ENCODE assay signal across 11 cellular contexts in the genomic region with DNA sequence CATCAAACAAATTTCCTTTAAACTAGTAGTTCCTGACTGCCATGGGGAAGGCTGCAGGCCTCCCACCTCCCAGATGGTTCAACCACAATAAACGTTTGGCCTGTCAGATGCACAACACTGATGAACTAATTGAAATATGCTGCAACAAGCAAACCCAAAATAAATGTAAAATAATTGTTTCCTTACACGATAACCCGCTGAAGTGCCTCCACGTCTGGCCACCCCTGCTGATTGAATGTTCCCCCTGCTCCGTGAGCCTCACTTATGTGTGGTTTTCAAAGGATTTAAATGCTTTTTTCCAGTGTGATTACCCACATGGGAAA. TPM values are rescaled to one million over a fixed set of nuclear protein-coding genes. Genes with fewer than 3 reads are reported as not detected.
DNase-seq lines count a peak whose midpoint lies in the region; ATAC-seq, FAIRE-seq and TF ChIP-seq lines count a peak whose summit lies in the region.
"Had no signal": no experiment of that assay in that cellular context is flagged by ENCODE, and none has a peak within 500 bp of the region (broad histone marks: within the 10 kb centered on the region; RNA-seq: fewer than 3 reads in every experiment).

No MANE protein-coding gene starts in this region.

- H3K36me3 ChIP-seq in heart right ventricle, result peaks cover 0 to 9% (median 0%) of the 10 kb centered on the region in 9 donors
- no peaks in the 10 kb centered on the region for H3K36me3 ChIP-seq in colonic mucosa
- no peaks in the 10 kb centered on the region for H3K36me3 ChIP-seq in upper lobe of left lung

- DNase-seq in heart right ventricle, result no peak
- no peak for DNase-seq in cardiac septum (ENCODE audit: low spot score)
- no peak for DNase-seq in colonic mucosa
- no peak for DNase-seq in naive B cell
- no peak for DNase-seq in upper lobe of left lung
- no peak for DNase-seq in RCC 7860 (ENCODE audit: low spot score)
- DNase-seq: activated CD4-positive, alpha-beta T cell treated with anti-CD3 and anti-CD28 coated beads for 36 hours; NCI-H1694 had no signal

- peak overlapping the region in 1 of 2 donors; percentile 82 for H3K9ac ChIP-seq in colonic mucosa (ENCODE audit: low read depth in 2 of 2, low read length in 2 of 2)

- H3K4me3 ChIP-seq in heart right ventricle, result no peak overlapping the region
- no peak overlapping the region for H3K4me3 ChIP-seq in colonic mucosa
- no peak overlapping the region for H3K4me3 ChIP-seq in upper lobe of left lung

- H3K36me3 Mint-ChIP-seq in naive B cell, result no peaks in the 10 kb centered on the region

- TF ChIP-seq POLR2A in upper lobe of left lung (IDR thresholded peaks at IDR 0.05), result no peak

- WGBS in heart right ventricle, 2 donors, result 72 to 80% methylated on average over 5 of the region's 5 CpGs
- 40 to 62% methylated on average over 5 of the region's 5 CpGs for whole genome bisulfite sequencing in upper lobe of left lung, 2 donors

- ATAC-seq in heart right ventricle, result no peak
- ATAC-seq in naive B cell (ENCODE audit: low read depth in 2 of 2), result no peak
- no peak for ATAC-seq in upper lobe of left lung (ENCODE audit: low FRiP score in 2 of 2)
- no peak for ATAC-seq in GM19023 (IDR thresholded peaks at IDR 0.05; ENCODE audit: unreplicated experiment)
- no peak for ATAC-seq in GM21367 (IDR thresholded peaks at IDR 0.05; ENCODE audit: unreplicated experiment)

- TF ChIP-seq CTCF in heart right ventricle (IDR thresholded peaks at IDR 0.05) (no peak), colonic mucosa (IDR thresholded peaks at IDR 0.05) (no peak), upper lobe of left lung (IDR thresholded peaks at IDR 0.05) (no peak)

- H3K27ac ChIP-seq in heart right ventricle, result peak overlapping the region in 8 of 10 donors; percentile 67 to 89 (median 82)
- H3K27ac ChIP-seq in colonic mucosa, result peak overlapping the region; percentile 94
- H3K27ac ChIP-seq in upper lobe of left lung, result peak overlapping the region; percentile 73 to 89 (median 83)

- no peak for FAIRE-seq in RCC 7860 (lab: Jason Lieb, UNC)
- FAIRE-seq: urothelium cell line had no signal

- no peak for TF ChIP-seq EP300 in upper lobe of left lung (IDR thresholded peaks at IDR 0.05)

- no peaks in the 10 kb centered on the region for H3K27me3 ChIP-seq in heart right ventricle
- H3K27me3 ChIP-seq in colonic mucosa, result no peaks in the 10 kb centered on the region
- H3K27me3 ChIP-seq in upper lobe of left lung, result no peaks in the 10 kb centered on the region

- H3K27ac Mint-ChIP-seq in naive B cell, result peak overlapping the region in 5 of 6 donors; percentile 37 to 96 (median 88)
- H3K27ac Mint-ChIP-seq: activated CD4-positive, alpha-beta T cell treated with anti-CD3 and anti-CD28 coated beads for 36 hours had no signal

- peak overlapping the region in 6 of 8 donors; percentile 20 to 83 (median 73) for H3K4me3 Mint-ChIP-seq in naive B cell
- H3K4me3 Mint-ChIP-seq: activated CD4-positive, alpha-beta T cell treated with anti-CD3 and anti-CD28 coated beads for 36 hours had no signal

- H3K9me3 Mint-ChIP-seq in naive B cell, result no peaks in the 10 kb centered on the region

- H3K4me1 ChIP-seq in heart right ventricle (peaks cover 25 to 54% (median 46%) of the 10 kb centered on the region in 9 donors), colonic mucosa (peaks cover 21% of the 10 kb centered on the region), upper lobe of left lung (peaks cover 41 to 46% (median 43%) of the 10 kb centered on the region in 4 donors)

- intact Hi-C loops in heart right ventricle (cut with DNase I), result loop anchor here in 7 of 10 donors (5.0 to 10.0 kb wide), 5 partner anchors 35 to 158 kb away; a partner anchor contains a TSS
- intact Hi-C loops in cardiac septum (cut with DNase I), result loop anchor here (5.0 kb wide), 1 partner anchor 35 kb away; no protein-coding TSS in a partner anchor
- intact Hi-C loops in colonic mucosa (cut with DNase I), result loop anchor here (10.0 kb wide), 1 partner anchor 168 kb away; a partner anchor contains a TSS

- H3K9me3 ChIP-seq in heart right ventricle (no peaks in the 10 kb centered on the region), colonic mucosa (no peaks in the 10 kb centered on the region), upper lobe of left lung (no peaks in the 10 kb centered on the region)

- H3K27me3 Mint-ChIP-seq in naive B cell, result no peaks in the 10 kb centered on the region
- H3K27me3 Mint-ChIP-seq: activated CD4-positive, alpha-beta T cell treated with anti-CD3 and anti-CD28 coated beads for 36 hours had no signal

- H3K4me1 Mint-ChIP-seq in naive B cell, result peaks cover 42 to 72% (median 51%) of the 10 kb centered on the region in 3 donors

RNA-seq across cellular contexts. Expression of a gene that starts 8.4 kb away (rescaled TPM):
- total RNA-seq in heart right ventricle, result 10 to 100 TPM; 13.3 to 32.7 (median 18.7) TPM
- polyA plus RNA-seq in heart right ventricle, result 10 to 100 TPM in 1 of 2 donors, 1 to 10 TPM in 1; 5.6 to 16.5 TPM
- 22.2 TPM for total RNA-seq in cardiac septum
- total RNA-seq in colonic mucosa, result 10 to 100 TPM in 1 of 2 donors, 1 to 10 TPM in 1; 9.3 to 17.4 TPM
- polyA plus RNA-seq in naive B cell (ENCODE audit: low read depth in 6 of 6), result 1 to 10 TPM in 3 of 6 donors, under 1 TPM in 3; 0.10 to 2.6 (median 0.96) TPM
- total RNA-seq in upper lobe of left lung, result 10 to 100 TPM; 17.5 to 56.6 (median 29.4) TPM
